9 cellular contexts compared by ENCODE assay signal in genomic region chr1:94335950-94336349, GRCh38.
A peak's percentile ranks its signal among the peaks of the same experiment; 100 is the strongest.
DNase-seq lines count a peak whose midpoint lies in the region; ATAC-seq and TF ChIP-seq lines count a peak whose summit lies in the region.
"Had no signal": no experiment of that assay in that cellular context is flagged by ENCODE, and none has a peak within 500 bp of the region (broad histone marks: within the 10 kb centered on the region; RNA-seq: fewer than 3 reads in every experiment).

No MANE protein-coding gene starts in this region.

- peak; percentile 52 for ATAC-seq in GM21526 (IDR thresholded peaks at IDR 0.05; ENCODE audit: low FRiP score, unreplicated experiment)
- peak; percentile 74 for ATAC-seq in foreskin keratinocyte
- no peak for ATAC-seq in GM18520 (IDR thresholded peaks at IDR 0.05; ENCODE audit: unreplicated experiment)

- TF ChIP-seq CTCF in foreskin keratinocyte (conservative IDR thresholded peaks at IDR 0.05) = peak; percentile 100

- peaks cover 4% of the 10 kb centered on the region for H3K27me3 ChIP-seq in foreskin keratinocyte

- peak; percentile 92 for DNase-seq in DMS 273 (lab: John Stamatoyannopoulos, UW; ENCODE audit: unreplicated experiment)
- DNase-seq in NCI-H2081 treated with DMSO at 0.1 percent for 48 hours (lab: John Stamatoyannopoulos, UW) = peak; percentile 41
- DNase-seq in UCSD-AML1 (lab: John Stamatoyannopoulos, UW; ENCODE audit: unreplicated experiment) = peak; percentile 19
- DNase-seq in foreskin keratinocyte = peak; percentile 49 to 85
- peak; percentile 48 for DNase-seq in occipital lobe (lab: John Stamatoyannopoulos, UW)
- no peak for DNase-seq in stimulated activated CD8-positive, alpha-beta memory T cell treated with anti-CD3 and anti-CD28 coated beads, Interleukin-4, amount 100 ng/mL, for 48 hours
- DNase-seq: activated B cell treated with CpG ODN at 0.5 μM for 24 hours had no signal

- no peak overlapping the region for H3K27ac ChIP-seq in foreskin keratinocyte

- peaks cover 3% of the 10 kb centered on the region for H3K4me1 ChIP-seq in foreskin keratinocyte
